ENCODE assay signal across 8 cellular contexts in the genomic region with DNA sequence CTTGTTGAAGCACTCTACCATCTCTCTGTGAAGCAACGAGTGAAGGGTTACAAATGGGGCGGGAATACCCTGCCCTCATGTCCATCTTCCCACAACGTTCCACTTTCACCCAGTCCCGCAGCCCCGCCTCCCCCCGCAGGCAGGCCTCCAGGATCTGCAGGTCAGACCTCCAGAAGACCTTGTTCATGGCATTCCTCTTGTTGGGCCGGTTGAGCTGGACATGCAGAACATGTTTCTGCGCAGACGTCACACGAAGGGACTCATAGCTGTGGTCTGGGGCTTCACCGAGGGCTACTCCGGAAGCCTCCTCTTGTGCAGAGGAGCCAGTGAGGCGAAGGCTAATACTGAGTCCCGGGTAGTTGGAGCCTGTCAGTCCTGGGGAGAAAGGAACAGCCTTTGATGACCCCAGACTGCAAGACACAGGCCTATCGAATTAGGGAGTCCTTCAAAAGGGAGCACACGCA. TPM values are rescaled to one million over a fixed set of nuclear protein-coding genes. Genes with fewer than 3 reads are reported as not detected.
DNase-seq lines count a peak whose midpoint lies in the region; ATAC-seq, FAIRE-seq and TF ChIP-seq lines count a peak whose summit lies in the region.

No MANE protein-coding gene starts in this region.

- H2AFZ ChIP-seq in PC-3 (ENCODE audit: low read length) = peak overlapping the region; percentile 73

- H3K36me3 ChIP-seq in CD8-positive, alpha-beta memory T cell (ENCODE audit: insufficient read depth, low read length) = peaks cover 16% of the 10 kb centered on the region
- H3K36me3 ChIP-seq in PC-3 (ENCODE audit: low read depth, low read length) (peaks cover 4% of the 10 kb centered on the region; the same call in 1 of the 2 replicates), bronchial epithelial cell (ENCODE audit: control insufficient read depth, insufficient read depth, low read length) (peaks cover 11% of the 10 kb centered on the region)

- no peaks in the 10 kb centered on the region for H3K9me3 Mint-ChIP-seq in CD8-positive, alpha-beta memory T cell

- peaks cover 0 to 54% (median 3%) of the 10 kb centered on the region in 3 donors for H3K36me3 Mint-ChIP-seq in CD8-positive, alpha-beta memory T cell

- H3K27ac Mint-ChIP-seq in CD8-positive, alpha-beta memory T cell = peak overlapping the region; percentile 83 to 98 (median 97)

- peak in 2 of 5 donors; percentile 13 to 58 for DNase-seq in CD8-positive, alpha-beta memory T cell
- DNase-seq in PC-3 (peak; percentile 91), bronchial epithelial cell (ENCODE audit: low read depth) (peak; percentile 88), inferior parietal cortex (ENCODE audit: extremely low spot score) (peak; percentile 5), retina (no peak)

- FAIRE-seq in bronchial epithelial cell (lab: Jason Lieb, UNC) = no peak

- H3K9me3 ChIP-seq in CD8-positive, alpha-beta memory T cell (ENCODE audit: low read length) = no peaks in the 10 kb centered on the region
- H3K9me3 ChIP-seq in PC-3 (ENCODE audit: low read length) = no peaks in the 10 kb centered on the region

- H3K79me2 ChIP-seq in PC-3 (ENCODE audit: low read length) = no peaks in the 10 kb centered on the region

- no peaks in the 10 kb centered on the region for H4K20me1 ChIP-seq in PC-3 (ENCODE audit: low read length)

- intact Hi-C loops in PC-3 (cut with micrococcal nuclease) = loop anchor here (5.0 kb wide), 1 partner anchor 34 kb away; no protein-coding TSS in a partner anchor

- H3K4me2 ChIP-seq in PC-3 (ENCODE audit: low read length) = peak overlapping the region; percentile 96

- peak overlapping the region; percentile 85 to 96 (median 93) for H3K4me3 Mint-ChIP-seq in CD8-positive, alpha-beta memory T cell

- TSS peak; percentile 73 for BruUV-seq in PC-3 (replicated peaks; lab: Mats Ljungman, UMichigan)

- H3K9me2 ChIP-seq in PC-3 (replicated peaks; ENCODE audit: low read length) = no peaks in the 10 kb centered on the region

- peaks cover 25 to 54% (median 44%) of the 10 kb centered on the region in 3 donors for H3K4me1 Mint-ChIP-seq in CD8-positive, alpha-beta memory T cell

- H3K4me1 ChIP-seq in CD8-positive, alpha-beta memory T cell (ENCODE audit: insufficient read depth, low read length) = peaks cover 17% of the 10 kb centered on the region
- peaks cover 41% of the 10 kb centered on the region for H3K4me1 ChIP-seq in PC-3 (ENCODE audit: insufficient read depth, low read length)

- H3F3A ChIP-seq in PC-3 (ENCODE audit: low read length, unreplicated experiment) = no peaks in the 10 kb centered on the region

- no peaks in the 10 kb centered on the region for H3K27me3 Mint-ChIP-seq in CD8-positive, alpha-beta memory T cell

- H3K4me3 ChIP-seq in CD8-positive, alpha-beta memory T cell (ENCODE audit: low read length) = peak overlapping the region; percentile 90
- peak overlapping the region; percentile 72 for H3K4me3 ChIP-seq in PC-3 (ENCODE audit: low read length)
- H3K4me3 ChIP-seq in bronchial epithelial cell (ENCODE audit: low read depth, low read length) = peak overlapping the region; percentile 66
- H3K4me3 ChIP-seq in skin epidermis = peak overlapping the region; percentile 51 to 82 (median 63)

- peak overlapping the region; percentile 89 for H3K27ac ChIP-seq in CD8-positive, alpha-beta memory T cell (ENCODE audit: low read depth, low read length)
- H3K27ac ChIP-seq in PC-3 (ENCODE audit: low read length) = peak overlapping the region; percentile 99
- H3K27ac ChIP-seq in skin epidermis = peak overlapping the region; percentile 74 to 95 (median 89)

- CTCF ChIA-PET in CD8-positive, alpha-beta memory T cell (lab: Charles Lee) = interaction anchor here (0.6 to 2.3 kb wide), 11 partner anchors 9 to 101 kb away, joined by 3 to 8 read pairs (median 4); partner anchors contain the start of gene RINL
- CTCF ChIA-PET in PC-3 (lab: Charles Lee) = no interaction called here

- no peaks in the 10 kb centered on the region for H3K27me3 ChIP-seq in CD8-positive, alpha-beta memory T cell (ENCODE audit: insufficient read depth, low read length, poor library complexity, severe bottlenecking)
- H3K27me3 ChIP-seq in PC-3 (ENCODE audit: low read length) = no peaks in the 10 kb centered on the region
- H3K27me3 ChIP-seq in bronchial epithelial cell (ENCODE audit: control insufficient read depth, insufficient read depth, low read length) = no peaks in the 10 kb centered on the region

- POLR2A ChIA-PET in CD8-positive, alpha-beta memory T cell (lab: Charles Lee) = interaction anchor here (0.6 to 3.1 kb wide), 12 partner anchors 8 to 1099 kb away, joined by 4 to 48 read pairs (median 5); partner anchors contain the start of genes EIF3K, HNRNPL, MRPS12 and SARS2
- POLR2A ChIA-PET in PC-3 (lab: Charles Lee; ENCODE audit: unreplicated experiment) = no interaction called here

- H3K9ac ChIP-seq in PC-3 (ENCODE audit: low read length) = peak overlapping the region; percentile 91

- ATAC-seq in GM19035 (IDR thresholded peaks at IDR 0.05; ENCODE audit: unreplicated experiment) = peak; percentile 51
- ATAC-seq in HG03108 (IDR thresholded peaks at IDR 0.05; ENCODE audit: unreplicated experiment) = peak; percentile 38
- peak; percentile 68 for ATAC-seq in PC-3

- TF ChIP-seq CTCF in PC-3 (conservative IDR thresholded peaks at IDR 0.05; ENCODE audit: low read depth, low read length) (no peak), bronchial epithelial cell (IDR thresholded peaks at IDR 0.05; ENCODE audit: insufficient read depth, low read length, severe bottlenecking) (no peak)

RNA-seq across cellular contexts. Expression of gene ECH1, which starts 0.4 kb away (rescaled TPM):
- total RNA-seq in CD8-positive, alpha-beta memory T cell = 100 to 1,000 TPM; 111 to 114 TPM
- polyA plus RNA-seq in CD8-positive, alpha-beta memory T cell = 272 TPM
- total RNA-seq in PC-3 (2014; rRNA removed) (41.8 and 78.9 TPM in 2 replicates), bronchial epithelial cell (44.5 and 51.1 TPM in 2 replicates)

RNA-seq across cellular contexts. Expression of gene LGALS4, which starts 18.4 kb away (rescaled TPM):
- 1 to 10 TPM; 1.2 to 1.8 TPM for total RNA-seq in CD8-positive, alpha-beta memory T cell
- 0.44 TPM for polyA plus RNA-seq in CD8-positive, alpha-beta memory T cell
- total RNA-seq in PC-3 (2014; rRNA removed) (0.51 TPM in 1 of 2 replicates, not detected in the other), bronchial epithelial cell (0.64 and 1.1 TPM in 2 replicates)

RNA-seq across cellular contexts. Expression of gene HNRNPL, which starts 18.6 kb away (rescaled TPM):
- total RNA-seq in CD8-positive, alpha-beta memory T cell = 100 to 1,000 TPM; 656 to 679 TPM
- 73.4 TPM for polyA plus RNA-seq in CD8-positive, alpha-beta memory T cell
- total RNA-seq in PC-3 (2014; rRNA removed) (315 and 331 TPM in 2 replicates), bronchial epithelial cell (172 and 246 TPM in 2 replicates)

RNA-seq across cellular contexts. Expression of gene LGALS7B, which starts 42.2 kb away (rescaled TPM):
- total RNA-seq in CD8-positive, alpha-beta memory T cell = not detected
- polyA plus RNA-seq in CD8-positive, alpha-beta memory T cell = not detected
- total RNA-seq in PC-3 (2014; rRNA removed) (not detected in 2 replicates), bronchial epithelial cell (1,636 and 4,049 TPM in 2 replicates)

RNA-seq across cellular contexts. Expression of gene RINL, which starts 46.9 kb away (rescaled TPM):
- total RNA-seq in CD8-positive, alpha-beta memory T cell = 10 to 100 TPM; 82.3 to 85.4 TPM
- polyA plus RNA-seq in CD8-positive, alpha-beta memory T cell = 42.6 TPM
- total RNA-seq in PC-3 (2014; rRNA removed) = 1.2 and 3.2 TPM in 2 replicates
- 8.7 and 12.3 TPM in 2 replicates for total RNA-seq in bronchial epithelial cell
